8 cellular contexts compared by ENCODE assay signal in genomic region chr5:139197710-139198669, GRCh38. TPM values are rescaled to one million over a fixed set of nuclear protein-coding genes. Genes with fewer than 3 reads are reported as not detected.
DNase-seq lines count a peak whose midpoint lies in the region; ATAC-seq and TF ChIP-seq lines count a peak whose summit lies in the region.

SIL1 (minus strand) TSS chr5:139198368; CDS start chr5:139127843, 70,525 bp downstream.

- no peak for TF ChIP-seq CTCF in omental fat pad (IDR thresholded peaks at IDR 0.05)

- peak within 1 kb of the TSS; percentile 95 for H3K4me3 Mint-ChIP-seq in activated naive CD8-positive, alpha-beta T cell

- peaks cover 2% of the 10 kb centered on the region for H3K36me3 Mint-ChIP-seq in activated naive CD8-positive, alpha-beta T cell

- peak; percentile 97 for ATAC-seq in HG02642 (IDR thresholded peaks at IDR 0.05; ENCODE audit: poor library complexity, unreplicated experiment)
- ATAC-seq in omental fat pad (ENCODE audit: low FRiP score): peak; percentile 99

- H3K27ac Mint-ChIP-seq in activated naive CD8-positive, alpha-beta T cell: peak within 1 kb of the TSS; percentile 96

- H3K27me3 Mint-ChIP-seq in activated naive CD8-positive, alpha-beta T cell: no peaks in the 10 kb centered on the region

- peak; percentile 93 for TF ChIP-seq POLR2A in GM10847 (IDR thresholded peaks at IDR 0.05; ENCODE audit: extremely low read depth, insufficient read length)

- DNase-seq in NCI-H1105 treated with DMSO at 0.1 percent for 48 hours (lab: John Stamatoyannopoulos, UW): peak; percentile 81
- peak; percentile 88 for DNase-seq in SKM-1 treated with dmso at 0.1 percent for 144 hours (lab: John Stamatoyannopoulos, UW; ENCODE audit: unreplicated experiment)
- peak; percentile 97 for DNase-seq in glomerular visceral epithelial cell (ENCODE audit: extremely low spot score)
- peak; percentile 95 for DNase-seq in omental fat pad (ENCODE audit: low spot score)

- peak within 1 kb of the TSS; percentile 88 for H3K27ac ChIP-seq in temporal lobe (ENCODE audit: low read depth, low read length)

- H3K4me1 Mint-ChIP-seq in activated naive CD8-positive, alpha-beta T cell (ENCODE audit: low read depth): peaks cover 22% of the 10 kb centered on the region

- no peaks in the 10 kb centered on the region for H3K9me3 Mint-ChIP-seq in activated naive CD8-positive, alpha-beta T cell (ENCODE audit: low read depth)

RNA-seq across cellular contexts. Expression of gene SIL1, which starts in this region (rescaled TPM):
- total RNA-seq in omental fat pad (10 to 100 TPM; 34.7 to 66.0 (median 38.9) TPM), temporal lobe (9.1 TPM)

Comparison
In these comparisons a context has a peak if more than half of its experiments do, and no peak if none do; other contexts are left out.
1. Peak in every context shown above with its lines: DNase-seq, ATAC-seq and H3K27ac ChIP-seq.